21 cellular contexts compared by ENCODE assay signal in the genomic region with DNA sequence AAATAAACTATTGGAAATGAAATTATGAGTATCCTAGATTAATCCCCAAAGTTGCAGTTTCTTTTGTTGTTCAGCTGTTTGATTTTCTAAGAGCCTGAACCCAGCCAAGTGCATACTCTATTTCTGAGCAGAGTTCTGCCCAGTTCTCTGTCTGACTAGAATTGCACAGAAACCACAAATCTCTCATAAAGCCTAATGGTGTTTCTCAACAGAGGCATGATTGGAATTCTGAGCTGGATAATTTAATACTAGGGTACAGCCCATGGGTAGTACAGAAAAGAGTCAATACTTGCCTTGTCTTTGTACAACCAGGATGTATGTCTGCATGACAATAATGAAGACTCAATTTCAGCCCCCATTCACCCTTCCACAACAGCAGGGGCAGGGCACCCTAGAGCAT.
"Had no signal": no experiment of that assay in that cellular context is flagged by ENCODE, and none has a peak within 500 bp of the region (broad histone marks: within the 10 kb centered on the region; RNA-seq: fewer than 3 reads in every experiment).

No MANE protein-coding gene starts in this region.

- H3K4me1 Mint-ChIP-seq: memory B cell; naive thymus-derived CD4-positive, alpha-beta T cell; nephron; neural progenitor cell; stimulated activated memory B cell treated with anti-CD40 and anti-IgM and Interleukin-4, amounts not matched to agents 10 μg/mL and 1 μg/mL and 100 μg/mL, for 72 hours had no signal

- H3K27ac Mint-ChIP-seq: memory B cell; naive thymus-derived CD4-positive, alpha-beta T cell; nephron; neural progenitor cell; progenitor cell of endocrine pancreas; stimulated activated memory B cell treated with anti-CD40 and anti-IgM and Interleukin-4, amounts not matched to agents 10 μg/mL and 1 μg/mL and 100 μg/mL, for 72 hours; type B pancreatic cell had no signal

- H3K27me3 Mint-ChIP-seq: memory B cell; progenitor cell of endocrine pancreas; stimulated activated memory B cell treated with anti-CD40 and anti-IgM and Interleukin-4, amounts not matched to agents 10 μg/mL and 1 μg/mL and 100 μg/mL, for 72 hours; type B pancreatic cell had no signal

- H3K4me1 ChIP-seq: neural progenitor cell, parathyroid adenoma, right atrium auricular region, spleen, testis, tibial artery had no signal

- H3K9me3 Mint-ChIP-seq: type B pancreatic cell had no signal

- H3K27me3 ChIP-seq: neural progenitor cell, right atrium auricular region, spleen, testis, tibial artery had no signal

- H3K36me3 ChIP-seq: neural progenitor cell, right atrium auricular region, spleen, tibial artery had no signal

- H3K36me3 Mint-ChIP-seq: memory B cell; neural progenitor cell; stimulated activated memory B cell treated with anti-CD40 and anti-IgM and Interleukin-4, amounts not matched to agents 10 μg/mL and 1 μg/mL and 100 μg/mL, for 72 hours; type B pancreatic cell had no signal

- H3K4me3 ChIP-seq: lung, neural progenitor cell, right atrium auricular region, spleen, testis, tibial artery had no signal

- DNase-seq: cortex of kidney; effector CD4-positive, alpha-beta T cell; kidney; naive thymus-derived CD4-positive, alpha-beta T cell; spleen; stimulated activated CD4-positive, alpha-beta T cell treated with anti-CD3 and anti-CD28 coated beads, Interleukin-4, amount 100 ng/mL, for 4 hours; stimulated activated naive CD8-positive, alpha-beta T cell treated with anti-CD3 and anti-CD28 coated beads, Interleukin-15, Interleukin-2, amounts not matched to agents 100 U/mL and 50 U/mL, for 24 hours; substantia nigra; testis; tibial artery had no signal

- H3K27ac ChIP-seq: neural progenitor cell, parathyroid adenoma, right atrium auricular region, spleen, testis, tibial artery had no signal

- H3K9me3 ChIP-seq: testis, tibial artery had no signal

- ATAC-seq: left lobe of liver; naive thymus-derived CD4-positive, alpha-beta T cell; sciatic nerve; stimulated activated memory B cell treated with anti-CD40 and anti-IgM and Interleukin-4, amounts not matched to agents 10 μg/mL and 1 μg/mL and 100 μg/mL, for 72 hours; stimulated activated naive CD8-positive, alpha-beta T cell treated with anti-CD3 and anti-CD28 coated beads, Interleukin-15, Interleukin-2, amounts not matched to agents 100 U/mL and 50 U/mL, for 24 hours had no signal

- H3K4me3 Mint-ChIP-seq: memory B cell; naive thymus-derived CD4-positive, alpha-beta T cell; nephron; neural progenitor cell; stimulated activated memory B cell treated with anti-CD40 and anti-IgM and Interleukin-4, amounts not matched to agents 10 μg/mL and 1 μg/mL and 100 μg/mL, for 72 hours; type B pancreatic cell had no signal
